Comparison of ENCODE assay signal across 28 cellular contexts in the genomic region with DNA sequence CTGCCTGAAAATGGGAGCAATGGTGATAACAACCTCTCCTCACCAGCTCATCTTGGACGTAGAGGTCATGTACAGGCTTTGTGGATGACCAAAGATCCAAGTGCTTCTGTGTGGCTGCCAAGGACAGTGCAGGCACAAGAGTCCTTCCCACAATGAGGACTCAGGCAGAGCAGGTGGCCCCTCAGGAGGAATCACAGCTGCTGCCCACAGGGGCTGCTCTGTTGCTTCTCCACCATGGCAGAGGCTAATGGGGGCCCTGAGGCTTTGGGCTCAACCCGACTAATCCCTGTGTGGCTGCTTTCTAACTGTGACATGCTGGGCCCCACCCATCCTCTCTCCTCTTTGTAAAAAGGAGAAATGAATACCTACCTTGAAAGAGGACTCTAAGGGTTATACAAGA.
"Had no signal": no experiment of that assay in that cellular context is flagged by ENCODE, and none has a peak within 500 bp of the region (broad histone marks: within the 10 kb centered on the region; RNA-seq: fewer than 3 reads in every experiment).

No MANE protein-coding gene starts in this region.

- H3K9me3 Mint-ChIP-seq: memory B cell; naive B cell; natural killer cell treated with Interleukin-12 subunit alpha and Interleukin-12 subunit beta and Interleukin-15 and Interleukin-18, amount 100 ng/mL, for 72 hours; neural crest cell; stimulated activated memory B cell treated with anti-CD40 and anti-IgM and Interleukin-4, amounts not matched to agents 10 μg/mL and 1 μg/mL and 100 μg/mL, for 72 hours; type B pancreatic cell had no signal

- H3K4me1 Mint-ChIP-seq: memory B cell; naive B cell; neural crest cell; stimulated activated memory B cell treated with anti-CD40 and anti-IgM and Interleukin-4, amounts not matched to agents 10 μg/mL and 1 μg/mL and 100 μg/mL, for 72 hours had no signal

- H3K4me2 ChIP-seq: hepatocyte had no signal

- H3K27me3 ChIP-seq: dorsolateral prefrontal cortex, foreskin keratinocyte, gastroesophageal sphincter, heart left ventricle, hepatocyte, right atrium auricular region, testis, tibial artery had no signal

- H3K27ac Mint-ChIP-seq: memory B cell; naive B cell; natural killer cell treated with Interleukin-12 subunit alpha and Interleukin-12 subunit beta and Interleukin-15 and Interleukin-18, amount 100 ng/mL, for 72 hours; stimulated activated memory B cell treated with anti-CD40 and anti-IgM and Interleukin-4, amounts not matched to agents 10 μg/mL and 1 μg/mL and 100 μg/mL, for 72 hours; type B pancreatic cell had no signal

- DNase-seq: dorsolateral prefrontal cortex; effector CD4-positive, alpha-beta T cell; foreskin keratinocyte; heart left ventricle; kidney; naive B cell; spleen; stimulated activated CD4-positive, alpha-beta T cell treated with anti-CD3 and anti-CD28 coated beads, Interleukin-4, amount 100 ng/mL, for 4 hours; stimulated activated naive CD8-positive, alpha-beta T cell treated with anti-CD3 and anti-CD28 coated beads, Interleukin-15, Interleukin-2, amounts not matched to agents 100 U/mL and 50 U/mL, for 24 hours; substantia nigra; testis; tibial artery had no signal

- H3K4me3 ChIP-seq: coronary artery, dorsolateral prefrontal cortex, gastroesophageal sphincter, heart left ventricle, hepatocyte, lung, prostate gland, right atrium auricular region, skin epidermis, spleen, testis, tibial artery had no signal

- H3K36me3 ChIP-seq: gastroesophageal sphincter, heart left ventricle, prostate gland, right atrium auricular region, spleen, tibial artery had no signal

- H3K9ac ChIP-seq: parathyroid adenoma had no signal

- H3K36me3 Mint-ChIP-seq: memory B cell; naive B cell; natural killer cell treated with Interleukin-12 subunit alpha and Interleukin-12 subunit beta and Interleukin-15 and Interleukin-18, amount 100 ng/mL, for 72 hours; stimulated activated memory B cell treated with anti-CD40 and anti-IgM and Interleukin-4, amounts not matched to agents 10 μg/mL and 1 μg/mL and 100 μg/mL, for 72 hours; type B pancreatic cell had no signal

- H2AFZ ChIP-seq: hepatocyte, parathyroid adenoma had no signal

- H3K27me3 Mint-ChIP-seq: memory B cell had no signal

- H3K27ac ChIP-seq: coronary artery, dorsolateral prefrontal cortex, epithelial cell of prostate, foreskin keratinocyte, gastroesophageal sphincter, heart left ventricle, hepatocyte, parathyroid adenoma, prostate gland, right atrium auricular region, skin epidermis, spleen, testis, tibial artery had no signal

- ATAC-seq: foreskin keratinocyte; gastroesophageal sphincter; heart left ventricle; left lobe of liver; natural killer cell treated with Interleukin-12 subunit alpha and Interleukin-12 subunit beta and Interleukin-15 and Interleukin-18, amount 100 ng/mL, for 72 hours; sciatic nerve; stimulated activated memory B cell treated with anti-CD40 and anti-IgM and Interleukin-4, amounts not matched to agents 10 μg/mL and 1 μg/mL and 100 μg/mL, for 72 hours; stimulated activated naive CD8-positive, alpha-beta T cell treated with anti-CD3 and anti-CD28 coated beads, Interleukin-15, Interleukin-2, amounts not matched to agents 100 U/mL and 50 U/mL, for 24 hours had no signal

- H3K9me3 ChIP-seq: gastroesophageal sphincter, heart left ventricle, prostate gland, right atrium auricular region, spleen, testis, tibial artery had no signal

- H3K4me1 ChIP-seq: foreskin keratinocyte, gastroesophageal sphincter, prostate gland, spleen, testis, tibial artery had no signal

- H3K4me3 Mint-ChIP-seq: memory B cell; naive B cell; natural killer cell treated with Interleukin-12 subunit alpha and Interleukin-12 subunit beta and Interleukin-15 and Interleukin-18, amount 100 ng/mL, for 72 hours; neural crest cell; stimulated activated memory B cell treated with anti-CD40 and anti-IgM and Interleukin-4, amounts not matched to agents 10 μg/mL and 1 μg/mL and 100 μg/mL, for 72 hours; type B pancreatic cell had no signal
